Comparison of ENCODE assay signal across 2 cellular contexts in the genomic region with DNA sequence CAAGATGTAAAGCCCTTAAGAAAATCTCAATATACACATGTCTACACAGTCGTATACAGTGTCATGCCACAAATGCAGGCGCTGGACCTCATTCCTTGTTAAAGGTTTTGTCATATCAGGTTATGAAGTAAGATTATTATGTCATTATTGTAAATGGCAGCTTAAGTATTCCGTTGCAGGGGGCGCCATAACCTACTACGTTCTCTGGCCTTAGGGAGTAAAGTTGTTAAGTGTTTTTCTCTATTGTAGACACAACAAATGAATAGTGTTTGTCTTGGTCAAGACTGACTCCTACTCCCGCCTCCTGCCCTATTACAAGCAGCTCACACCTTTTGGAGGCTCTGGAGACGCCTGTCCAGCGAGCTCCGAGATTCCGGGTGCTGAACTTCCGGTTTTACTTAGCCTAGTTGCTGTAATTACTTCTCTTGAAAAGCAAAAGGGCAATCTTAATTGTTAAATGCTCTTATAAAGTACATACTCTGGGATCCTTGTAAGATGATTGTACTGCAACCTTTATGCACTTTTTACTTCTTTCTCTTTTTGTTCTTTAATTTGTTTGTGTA.
TF ChIP-seq lines count a peak whose summit lies in the region.

No MANE protein-coding gene starts in this region.

TF ChIP-seq in A549, 52 proteins besides CTCF, POLR2A, EP300 and RAD21:
- no peak for TF ChIP-seq FOSL2 (IDR thresholded peaks at IDR 0.05)
- TF ChIP-seq FOSL2 (CRISPR knock-in tag; IDR thresholded peaks at IDR 0.05) = no peak
- TF ChIP-seq CEBPB (IDR thresholded peaks at IDR 0.05) = peak in 1 of 2 experiments; percentile 9; a peak in 1 of 4 replicates

TF ChIP-seq in HepG2, 621 proteins besides CTCF, POLR2A, EP300 and RAD21 (continues in another document):
- TF ChIP-seq ZNF883 (CRISPR knock-in tag; IDR thresholded peaks at IDR 0.05; ENCODE audit: not compliant biosample characterization) = no peak
- TF ChIP-seq, protein P1, sequence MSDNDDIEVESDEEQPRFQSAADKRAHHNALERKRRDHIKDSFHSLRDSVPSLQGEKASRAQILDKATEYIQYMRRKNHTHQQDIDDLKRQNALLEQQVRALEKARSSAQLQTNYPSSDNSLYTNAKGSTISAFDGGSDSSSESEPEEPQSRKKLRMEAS (IDR thresholded peaks at IDR 0.05) = no peak
- no peak for TF ChIP-seq ZNF354B (CRISPR knock-in tag; IDR thresholded peaks at IDR 0.05)
- TF ChIP-seq, protein P2, sequence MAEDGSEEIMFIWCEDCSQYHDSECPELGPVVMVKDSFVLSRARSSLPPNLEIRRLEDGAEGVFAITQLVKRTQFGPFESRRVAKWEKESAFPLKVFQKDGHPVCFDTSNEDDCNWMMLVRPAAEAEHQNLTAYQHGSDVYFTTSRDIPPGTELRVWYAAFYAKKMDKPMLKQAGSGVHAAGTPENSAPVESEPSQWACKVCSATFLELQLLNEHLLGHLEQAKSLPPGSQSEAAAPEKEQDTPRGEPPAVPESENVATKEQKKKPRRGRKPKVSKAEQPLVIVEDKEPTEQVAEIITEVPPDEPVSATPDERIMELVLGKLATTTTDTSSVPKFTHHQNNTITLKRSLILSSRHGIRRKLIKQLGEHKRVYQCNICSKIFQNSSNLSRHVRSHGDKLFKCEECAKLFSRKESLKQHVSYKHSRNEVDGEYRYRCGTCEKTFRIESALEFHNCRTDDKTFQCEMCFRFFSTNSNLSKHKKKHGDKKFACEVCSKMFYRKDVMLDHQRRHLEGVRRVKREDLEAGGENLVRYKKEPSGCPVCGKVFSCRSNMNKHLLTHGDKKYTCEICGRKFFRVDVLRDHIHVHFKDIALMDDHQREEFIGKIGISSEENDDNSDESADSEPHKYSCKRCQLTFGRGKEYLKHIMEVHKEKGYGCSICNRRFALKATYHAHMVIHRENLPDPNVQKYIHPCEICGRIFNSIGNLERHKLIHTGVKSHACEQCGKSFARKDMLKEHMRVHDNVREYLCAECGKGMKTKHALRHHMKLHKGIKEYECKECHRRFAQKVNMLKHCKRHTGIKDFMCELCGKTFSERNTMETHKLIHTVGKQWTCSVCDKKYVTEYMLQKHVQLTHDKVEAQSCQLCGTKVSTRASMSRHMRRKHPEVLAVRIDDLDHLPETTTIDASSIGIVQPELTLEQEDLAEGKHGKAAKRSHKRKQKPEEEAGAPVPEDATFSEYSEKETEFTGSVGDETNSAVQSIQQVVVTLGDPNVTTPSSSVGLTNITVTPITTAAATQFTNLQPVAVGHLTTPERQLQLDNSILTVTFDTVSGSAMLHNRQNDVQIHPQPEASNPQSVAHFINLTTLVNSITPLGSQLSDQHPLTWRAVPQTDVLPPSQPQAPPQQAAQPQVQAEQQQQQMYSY (CRISPR knock-in tag; IDR thresholded peaks at IDR 0.05) = no peak
- TF ChIP-seq KLF9 (CRISPR knock-in tag; IDR thresholded peaks at IDR 0.05; ENCODE audit: low read depth) = no peak
- TF ChIP-seq, protein P3, sequence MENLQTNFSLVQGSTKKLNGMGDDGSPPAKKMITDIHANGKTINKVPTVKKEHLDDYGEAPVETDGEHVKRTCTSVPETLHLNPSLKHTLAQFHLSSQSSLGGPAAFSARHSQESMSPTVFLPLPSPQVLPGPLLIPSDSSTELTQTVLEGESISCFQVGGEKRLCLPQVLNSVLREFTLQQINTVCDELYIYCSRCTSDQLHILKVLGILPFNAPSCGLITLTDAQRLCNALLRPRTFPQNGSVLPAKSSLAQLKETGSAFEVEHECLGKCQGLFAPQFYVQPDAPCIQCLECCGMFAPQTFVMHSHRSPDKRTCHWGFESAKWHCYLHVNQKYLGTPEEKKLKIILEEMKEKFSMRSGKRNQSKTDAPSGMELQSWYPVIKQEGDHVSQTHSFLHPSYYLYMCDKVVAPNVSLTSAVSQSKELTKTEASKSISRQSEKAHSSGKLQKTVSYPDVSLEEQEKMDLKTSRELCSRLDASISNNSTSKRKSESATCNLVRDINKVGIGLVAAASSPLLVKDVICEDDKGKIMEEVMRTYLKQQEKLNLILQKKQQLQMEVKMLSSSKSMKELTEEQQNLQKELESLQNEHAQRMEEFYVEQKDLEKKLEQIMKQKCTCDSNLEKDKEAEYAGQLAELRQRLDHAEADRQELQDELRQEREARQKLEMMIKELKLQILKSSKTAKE (CRISPR knock-in tag; IDR thresholded peaks at IDR 0.05; ENCODE audit: borderline replicate concordance) = no peak
- TF ChIP-seq RXRB (CRISPR knock-in tag; IDR thresholded peaks at IDR 0.05; ENCODE audit: borderline replicate concordance) = no peak
- TF ChIP-seq ZNF761 (CRISPR knock-in tag; conservative IDR thresholded peaks at IDR 0.05) = no peak
- TF ChIP-seq, protein P4, sequence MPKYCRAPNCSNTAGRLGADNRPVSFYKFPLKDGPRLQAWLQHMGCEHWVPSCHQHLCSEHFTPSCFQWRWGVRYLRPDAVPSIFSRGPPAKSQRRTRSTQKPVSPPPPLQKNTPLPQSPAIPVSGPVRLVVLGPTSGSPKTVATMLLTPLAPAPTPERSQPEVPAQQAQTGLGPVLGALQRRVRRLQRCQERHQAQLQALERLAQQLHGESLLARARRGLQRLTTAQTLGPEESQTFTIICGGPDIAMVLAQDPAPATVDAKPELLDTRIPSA (CRISPR knock-in tag; IDR thresholded peaks at IDR 0.05; ENCODE audit: borderline replicate concordance) = no peak
- no peak for TF ChIP-seq ZFP62 (CRISPR knock-in tag; IDR thresholded peaks at IDR 0.05)
- TF ChIP-seq POLR2AphosphoS5 (IDR thresholded peaks at IDR 0.05; ENCODE audit: low read depth, low read length) = no peak
- TF ChIP-seq ZNF460 (CRISPR knock-in tag; IDR thresholded peaks at IDR 0.05; ENCODE audit: borderline replicate concordance) = no peak
- no peak for TF ChIP-seq PHF20 (CRISPR knock-in tag; IDR thresholded peaks at IDR 0.05)
- TF ChIP-seq CREB1 (IDR thresholded peaks at IDR 0.05) = peak; percentile 51; the same call in 1 of the 2 replicates
- TF ChIP-seq CREB1 (CRISPR knock-in tag; IDR thresholded peaks at IDR 0.05) = peak; percentile 46; the same call in 1 of the 2 replicates
- TF ChIP-seq KLF13 (CRISPR knock-in tag; IDR thresholded peaks at IDR 0.05) = no peak
- TF ChIP-seq HMG20A (CRISPR knock-in tag; IDR thresholded peaks at IDR 0.05; ENCODE audit: borderline replicate concordance) = no peak
- no peak for TF ChIP-seq ZNF282 (IDR thresholded peaks at IDR 0.05; ENCODE audit: partially characterized antibody)
- no peak for TF ChIP-seq JUN (CRISPR knock-in tag; IDR thresholded peaks at IDR 0.05)
- TF ChIP-seq ARID2 (CRISPR knock-in tag; IDR thresholded peaks at IDR 0.05; ENCODE audit: borderline replicate concordance) = no peak
- TF ChIP-seq ELF4 (CRISPR knock-in tag; IDR thresholded peaks at IDR 0.05; ENCODE audit: borderline replicate concordance) = no peak
- TF ChIP-seq ZNF3 (CRISPR knock-in tag; IDR thresholded peaks at IDR 0.05) = no peak
- no peak for TF ChIP-seq RARA (CRISPR knock-in tag; IDR thresholded peaks at IDR 0.05)
- TF ChIP-seq ATM (IDR thresholded peaks at IDR 0.05; ENCODE audit: borderline replicate concordance) = no peak
- no peak for TF ChIP-seq SOX6 (IDR thresholded peaks at IDR 0.05)
- no peak for TF ChIP-seq SOX6 (CRISPR knock-in tag; IDR thresholded peaks at IDR 0.05)
- no peak; the same call in 1 of the 2 replicates for TF ChIP-seq ETV5 (CRISPR knock-in tag; IDR thresholded peaks at IDR 0.05; ENCODE audit: borderline replicate concordance)
- TF ChIP-seq ZNF556 (CRISPR knock-in tag; IDR thresholded peaks at IDR 0.05; ENCODE audit: borderline replicate concordance) = 0 out of 2 replicates have a peak, but pooled peaks have one; percentile 29
- no peak for TF ChIP-seq CHD2 (IDR thresholded peaks at IDR 0.05; ENCODE audit: low read depth, low read length)
- TF ChIP-seq ZNF577 (CRISPR knock-in tag; IDR thresholded peaks at IDR 0.05; ENCODE audit: borderline replicate concordance, low read depth) = no peak
- no peak for TF ChIP-seq FLYWCH1 (CRISPR knock-in tag; IDR thresholded peaks at IDR 0.05)
- TF ChIP-seq, protein P5, sequence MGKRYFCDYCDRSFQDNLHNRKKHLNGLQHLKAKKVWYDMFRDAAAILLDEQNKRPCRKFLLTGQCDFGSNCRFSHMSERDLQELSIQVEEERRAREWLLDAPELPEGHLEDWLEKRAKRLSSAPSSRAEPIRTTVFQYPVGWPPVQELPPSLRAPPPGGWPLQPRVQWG (CRISPR knock-in tag; IDR thresholded peaks at IDR 0.05; ENCODE audit: borderline replicate concordance, low read depth) = no peak
- no peak for TF ChIP-seq SPEN (CRISPR knock-in tag; IDR thresholded peaks at IDR 0.05; ENCODE audit: low read depth)
- TF ChIP-seq, protein P6, sequence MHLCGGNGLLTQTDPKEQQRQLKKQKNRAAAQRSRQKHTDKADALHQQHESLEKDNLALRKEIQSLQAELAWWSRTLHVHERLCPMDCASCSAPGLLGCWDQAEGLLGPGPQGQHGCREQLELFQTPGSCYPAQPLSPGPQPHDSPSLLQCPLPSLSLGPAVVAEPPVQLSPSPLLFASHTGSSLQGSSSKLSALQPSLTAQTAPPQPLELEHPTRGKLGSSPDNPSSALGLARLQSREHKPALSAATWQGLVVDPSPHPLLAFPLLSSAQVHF (CRISPR knock-in tag; IDR thresholded peaks at IDR 0.05) = no peak
- TF ChIP-seq, protein P7, sequence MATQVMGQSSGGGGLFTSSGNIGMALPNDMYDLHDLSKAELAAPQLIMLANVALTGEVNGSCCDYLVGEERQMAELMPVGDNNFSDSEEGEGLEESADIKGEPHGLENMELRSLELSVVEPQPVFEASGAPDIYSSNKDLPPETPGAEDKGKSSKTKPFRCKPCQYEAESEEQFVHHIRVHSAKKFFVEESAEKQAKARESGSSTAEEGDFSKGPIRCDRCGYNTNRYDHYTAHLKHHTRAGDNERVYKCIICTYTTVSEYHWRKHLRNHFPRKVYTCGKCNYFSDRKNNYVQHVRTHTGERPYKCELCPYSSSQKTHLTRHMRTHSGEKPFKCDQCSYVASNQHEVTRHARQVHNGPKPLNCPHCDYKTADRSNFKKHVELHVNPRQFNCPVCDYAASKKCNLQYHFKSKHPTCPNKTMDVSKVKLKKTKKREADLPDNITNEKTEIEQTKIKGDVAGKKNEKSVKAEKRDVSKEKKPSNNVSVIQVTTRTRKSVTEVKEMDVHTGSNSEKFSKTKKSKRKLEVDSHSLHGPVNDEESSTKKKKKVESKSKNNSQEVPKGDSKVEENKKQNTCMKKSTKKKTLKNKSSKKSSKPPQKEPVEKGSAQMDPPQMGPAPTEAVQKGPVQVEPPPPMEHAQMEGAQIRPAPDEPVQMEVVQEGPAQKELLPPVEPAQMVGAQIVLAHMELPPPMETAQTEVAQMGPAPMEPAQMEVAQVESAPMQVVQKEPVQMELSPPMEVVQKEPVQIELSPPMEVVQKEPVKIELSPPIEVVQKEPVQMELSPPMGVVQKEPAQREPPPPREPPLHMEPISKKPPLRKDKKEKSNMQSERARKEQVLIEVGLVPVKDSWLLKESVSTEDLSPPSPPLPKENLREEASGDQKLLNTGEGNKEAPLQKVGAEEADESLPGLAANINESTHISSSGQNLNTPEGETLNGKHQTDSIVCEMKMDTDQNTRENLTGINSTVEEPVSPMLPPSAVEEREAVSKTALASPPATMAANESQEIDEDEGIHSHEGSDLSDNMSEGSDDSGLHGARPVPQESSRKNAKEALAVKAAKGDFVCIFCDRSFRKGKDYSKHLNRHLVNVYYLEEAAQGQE (IDR thresholded peaks at IDR 0.05; ENCODE audit: borderline replicate concordance in 1 of 2, low read depth in 1 of 2, low read length in 2 of 2) = no peak
- no peak for TF ChIP-seq ZNF251 (CRISPR knock-in tag; IDR thresholded peaks at IDR 0.05)
- TF ChIP-seq, protein P8, sequence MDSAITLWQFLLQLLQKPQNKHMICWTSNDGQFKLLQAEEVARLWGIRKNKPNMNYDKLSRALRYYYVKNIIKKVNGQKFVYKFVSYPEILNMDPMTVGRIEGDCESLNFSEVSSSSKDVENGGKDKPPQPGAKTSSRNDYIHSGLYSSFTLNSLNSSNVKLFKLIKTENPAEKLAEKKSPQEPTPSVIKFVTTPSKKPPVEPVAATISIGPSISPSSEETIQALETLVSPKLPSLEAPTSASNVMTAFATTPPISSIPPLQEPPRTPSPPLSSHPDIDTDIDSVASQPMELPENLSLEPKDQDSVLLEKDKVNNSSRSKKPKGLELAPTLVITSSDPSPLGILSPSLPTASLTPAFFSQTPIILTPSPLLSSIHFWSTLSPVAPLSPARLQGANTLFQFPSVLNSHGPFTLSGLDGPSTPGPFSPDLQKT (CRISPR knock-in tag; IDR thresholded peaks at IDR 0.05; ENCODE audit: borderline replicate concordance) = no peak
- no peak for TF ChIP-seq PITX1 (CRISPR knock-in tag; IDR thresholded peaks at IDR 0.05)
- TF ChIP-seq, protein P9, sequence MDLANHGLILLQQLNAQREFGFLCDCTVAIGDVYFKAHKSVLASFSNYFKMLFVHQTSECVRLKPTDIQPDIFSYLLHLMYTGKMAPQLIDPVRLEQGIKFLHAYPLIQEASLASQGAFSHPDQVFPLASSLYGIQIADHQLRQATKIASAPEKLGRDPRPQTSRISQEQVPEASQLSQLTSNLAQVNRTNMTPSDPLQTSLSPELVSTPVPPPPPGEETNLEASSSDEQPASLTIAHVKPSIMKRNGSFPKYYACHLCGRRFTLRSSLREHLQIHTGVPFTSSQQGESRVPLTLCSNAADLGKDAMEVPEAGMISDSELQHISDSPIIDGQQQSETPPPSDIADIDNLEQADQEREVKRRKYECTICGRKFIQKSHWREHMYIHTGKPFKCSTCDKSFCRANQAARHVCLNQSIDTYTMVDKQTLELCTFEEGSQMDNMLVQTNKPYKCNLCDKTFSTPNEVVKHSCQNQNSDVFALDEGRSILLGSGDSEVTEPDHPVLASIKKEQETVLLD (CRISPR knock-in tag; IDR thresholded peaks at IDR 0.05; ENCODE audit: low read depth) = no peak
- no peak for TF ChIP-seq ZIK1 (CRISPR knock-in tag; IDR thresholded peaks at IDR 0.05; ENCODE audit: borderline replicate concordance, low read depth)
- TF ChIP-seq ZMAT3 (CRISPR knock-in tag; conservative IDR thresholded peaks at IDR 0.05) = no peak
- TF ChIP-seq ZNF850 (CRISPR knock-in tag; conservative IDR thresholded peaks at IDR 0.05) = no peak
- TF ChIP-seq ZMYM4 (CRISPR knock-in tag; IDR thresholded peaks at IDR 0.05) = no peak
- TF ChIP-seq, protein P10, sequence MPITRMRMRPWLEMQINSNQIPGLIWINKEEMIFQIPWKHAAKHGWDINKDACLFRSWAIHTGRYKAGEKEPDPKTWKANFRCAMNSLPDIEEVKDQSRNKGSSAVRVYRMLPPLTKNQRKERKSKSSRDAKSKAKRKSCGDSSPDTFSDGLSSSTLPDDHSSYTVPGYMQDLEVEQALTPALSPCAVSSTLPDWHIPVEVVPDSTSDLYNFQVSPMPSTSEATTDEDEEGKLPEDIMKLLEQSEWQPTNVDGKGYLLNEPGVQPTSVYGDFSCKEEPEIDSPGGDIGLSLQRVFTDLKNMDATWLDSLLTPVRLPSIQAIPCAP (CRISPR knock-in tag; IDR thresholded peaks at IDR 0.05; ENCODE audit: low read depth) = no peak
- TF ChIP-seq ZNF205 (CRISPR knock-in tag; IDR thresholded peaks at IDR 0.05) = no peak
- no peak for TF ChIP-seq NFIB (CRISPR knock-in tag; IDR thresholded peaks at IDR 0.05; ENCODE audit: borderline replicate concordance)
- no peak for TF ChIP-seq ZNF768 (CRISPR knock-in tag; IDR thresholded peaks at IDR 0.05)
- no peak for TF ChIP-seq KDM6A (CRISPR knock-in tag; IDR thresholded peaks at IDR 0.05; ENCODE audit: low read depth)
- no peak for TF ChIP-seq TARDBP (CRISPR knock-in tag; IDR thresholded peaks at IDR 0.05)
- no peak for TF ChIP-seq SATB2 (CRISPR knock-in tag; IDR thresholded peaks at IDR 0.05)
